In the genomic region with DNA sequence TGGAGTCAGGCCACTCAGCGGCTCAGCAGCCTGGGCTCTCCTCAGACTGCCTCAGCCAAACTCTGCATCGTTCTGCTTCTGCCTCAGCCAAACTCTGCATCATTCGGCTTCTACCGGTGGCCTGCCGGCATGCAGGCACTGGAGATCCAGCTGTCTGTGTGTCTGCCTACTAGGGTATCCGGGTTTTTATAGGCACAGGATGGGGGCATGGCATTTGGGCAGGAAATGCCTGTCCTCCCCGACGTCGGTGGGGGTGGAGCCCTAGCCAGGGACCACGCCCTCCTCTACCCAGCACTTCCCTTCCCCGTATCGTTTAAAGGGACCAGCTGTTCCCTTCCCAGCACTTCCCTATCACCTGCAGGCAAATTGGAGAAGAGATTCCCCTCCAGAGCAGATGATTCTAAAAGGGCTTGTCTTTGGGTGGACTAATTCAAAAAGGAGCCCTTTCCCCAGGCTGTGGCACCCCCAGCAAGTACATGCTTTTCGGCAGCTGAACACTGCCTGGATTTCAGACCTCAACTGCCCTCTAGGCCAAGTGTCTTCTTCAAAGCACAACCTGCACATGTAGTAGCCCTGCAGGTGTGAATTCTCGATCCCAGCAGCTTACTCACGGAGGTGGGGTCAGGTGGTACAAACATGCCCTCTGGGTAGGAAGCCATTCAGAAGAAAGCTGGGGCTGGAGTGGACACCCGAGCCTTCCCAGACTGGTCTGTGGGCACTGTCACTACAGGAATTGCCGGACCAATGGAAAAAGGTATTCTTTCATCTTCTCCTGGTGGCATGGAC, we compare ENCODE assay signal across 8 cellular contexts.
DNase-seq lines count a peak whose midpoint lies in the region; ATAC-seq lines count a peak whose summit lies in the region.

No MANE protein-coding gene starts in this region.

- ATAC-seq in GM18861 (IDR thresholded peaks at IDR 0.05; ENCODE audit: unreplicated experiment) (peak; percentile 31), HG02938 (IDR thresholded peaks at IDR 0.05; ENCODE audit: unreplicated experiment) (no peak)

- DNase-seq in NCI-H1436 (lab: John Stamatoyannopoulos, UW), result peak; percentile 32
- DNase-seq in activated CD8-positive, alpha-beta memory T cell treated with anti-CD3 and anti-CD28 coated beads, Interleukin-2, amount 50 U/mL, for 1 hour (ENCODE audit: extremely low read depth), result peak; percentile 19
- peak; percentile 36 for DNase-seq in iPS DF 4.7 (ENCODE audit: extremely low read depth, low spot score)
- peak; percentile 6 to 12 for DNase-seq in stimulated activated CD8-positive, alpha-beta memory T cell treated with anti-CD3 and anti-CD28 coated beads, Interleukin-15, amount 100 ng/mL, for 48 hours (ENCODE audit: low read depth in 2 of 2)
- DNase-seq in LoVo (ENCODE audit: low spot score), result no peak
- DNase-seq in 8988T, result no peak

Comparison
In these comparisons a context has a peak if more than half of its experiments do, and no peak if none do; other contexts are left out.
1. DNase-seq: peak in NCI-H1436 (single experiment), activated CD8-positive, alpha-beta memory T cell treated with anti-CD3 and anti-CD28 coated beads, Interleukin-2, amount 50 U/mL, for 1 hour (single experiment), iPS DF 4.7 (single experiment) and stimulated activated CD8-positive, alpha-beta memory T cell treated with anti-CD3 and anti-CD28 coated beads, Interleukin-15, amount 100 ng/mL, for 48 hours (2 of 2); none in LoVo (single experiment) and 8988T (single experiment).